In the genomic region with DNA sequence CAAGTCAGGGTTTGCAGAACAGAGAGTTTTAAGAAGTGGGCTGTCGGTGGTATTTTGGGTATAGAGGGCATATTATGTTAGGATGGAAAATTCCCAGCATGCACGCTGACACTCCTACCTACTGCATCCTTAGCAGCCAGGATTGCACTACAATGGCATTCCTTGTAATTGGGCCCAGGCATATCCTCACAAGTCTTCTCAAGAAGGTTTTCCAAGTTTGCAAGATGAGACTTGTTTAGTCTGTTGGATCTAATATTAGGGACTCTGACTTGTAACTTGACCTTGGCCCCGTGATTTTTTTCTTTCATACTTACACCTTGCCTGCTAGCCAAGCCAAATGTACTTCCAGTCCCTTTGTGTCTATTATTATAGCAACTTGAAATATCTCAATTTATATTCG, we compare ENCODE assay signal across 9 cellular contexts.
"Had no signal": no experiment of that assay in that cellular context is flagged by ENCODE, and none has a peak within 500 bp of the region (broad histone marks: within the 10 kb centered on the region; RNA-seq: fewer than 3 reads in every experiment).

No MANE protein-coding gene starts in this region.

- H3K4me1 Mint-ChIP-seq: IgD-negative memory B cell had no signal

- H3K36me3 Mint-ChIP-seq: IgD-negative memory B cell had no signal

- H3K27me3 Mint-ChIP-seq: IgD-negative memory B cell had no signal

- H2AFZ ChIP-seq: GM23248 had no signal

- ATAC-seq: HCT116, HepG2 had no signal

- H3K4me3 Mint-ChIP-seq: HFFc6, IgD-negative memory B cell had no signal

- H3K9ac ChIP-seq: GM23248 had no signal

- H3K4me3 ChIP-seq: GM23248, HAP-1 had no signal

- H3K4me1 ChIP-seq: HAP-1 had no signal

- FAIRE-seq: HepG2 had no signal

- H3K36me3 ChIP-seq: HAP-1 had no signal

- H3K27ac Mint-ChIP-seq: HFFc6 had no signal

- DNase-seq: GM23248, H7, HFFc6, KBM-7 had no signal

- H3K27ac ChIP-seq: GM23248, HL-60 had no signal
